Comparison of ENCODE assay signal across 8 cellular contexts in the genomic region with DNA sequence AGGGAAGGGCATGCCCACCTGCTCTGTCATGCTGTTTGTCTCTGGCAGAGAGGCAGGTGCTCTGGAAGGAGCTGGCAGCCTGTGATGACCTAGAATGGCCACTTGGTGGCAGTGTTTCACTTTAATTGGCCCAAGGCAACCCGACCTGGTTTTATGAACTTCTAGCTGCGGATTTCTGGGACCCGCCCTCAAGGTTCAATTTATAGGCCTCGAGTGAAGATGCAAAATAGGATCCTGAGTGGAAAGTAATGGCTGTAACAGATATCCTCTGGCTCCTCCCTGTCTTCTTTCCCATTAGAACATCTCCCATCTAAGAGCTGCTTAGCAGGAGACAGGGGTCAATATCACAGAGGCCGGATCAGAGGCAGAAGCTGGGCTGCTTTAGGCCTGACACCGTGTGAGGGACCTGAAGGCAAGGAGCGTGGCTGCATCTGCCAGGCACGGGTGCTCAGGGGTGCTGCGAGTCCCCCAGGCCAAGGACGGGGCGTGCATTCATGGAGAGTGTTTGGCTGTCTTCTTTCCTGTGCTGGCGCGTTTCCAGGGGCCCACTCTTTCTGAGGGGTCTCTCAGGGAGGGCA. TPM values are rescaled to one million over a fixed set of nuclear protein-coding genes. Genes with fewer than 3 reads are reported as not detected.
DNase-seq lines count a peak whose midpoint lies in the region; ATAC-seq and TF ChIP-seq lines count a peak whose summit lies in the region.

No MANE protein-coding gene starts in this region.

- peak; percentile 96 for TF ChIP-seq CTCF in neural crest cell (conservative IDR thresholded peaks at IDR 0.05)

- H3K27me3 Mint-ChIP-seq in neural crest cell (ENCODE audit: low read depth), result peaks cover 15% of the 10 kb centered on the region

- H3K9me3 Mint-ChIP-seq in neural crest cell, result no peaks in the 10 kb centered on the region

- DNase-seq in C1 segment of cervical spinal cord (lab: John Stamatoyannopoulos, UW), result peak in 13 of 14 donors; percentile 4 to 58 (median 27)
- peak; percentile 61 for DNase-seq in HT1080 (ENCODE audit: low read depth)
- peak; percentile 57 for DNase-seq in OCI-M2 (lab: John Stamatoyannopoulos, UW; ENCODE audit: unreplicated experiment)
- peak; percentile 69 to 75 for DNase-seq in activated T-cell treated with anti-CD3 and anti-CD28 coated beads, Interleukin-2, amount 50 U/mL, for 48 hours
- peak; percentile 85 for DNase-seq in fibroblast of peridontal ligament (ENCODE audit: extremely low read depth)
- DNase-seq in neural crest cell (ENCODE audit: low read depth, low spot score), result peak; percentile 76
- peak; percentile 58 for DNase-seq in stimulated activated naive CD8-positive, alpha-beta T cell treated with anti-CD3 and anti-CD28 coated beads, Interleukin-15, Interleukin-2, amounts not matched to agents 100 U/mL and 50 U/mL, for 24 hours

- peak; percentile 68 for ATAC-seq in GM19324 (IDR thresholded peaks at IDR 0.05; ENCODE audit: low FRiP score, unreplicated experiment)
- no peak for ATAC-seq in stimulated activated naive CD8-positive, alpha-beta T cell treated with anti-CD3 and anti-CD28 coated beads, Interleukin-15, Interleukin-2, amounts not matched to agents 100 U/mL and 50 U/mL, for 24 hours

- H3K4me3 Mint-ChIP-seq in neural crest cell, result no peak overlapping the region

- H3K4me1 Mint-ChIP-seq in neural crest cell, result no peaks in the 10 kb centered on the region

- H3K27ac Mint-ChIP-seq in neural crest cell (ENCODE audit: unreplicated experiment), result no peak overlapping the region

- no peaks in the 10 kb centered on the region for H3K36me3 Mint-ChIP-seq in neural crest cell (ENCODE audit: low read depth)

RNA-seq across cellular contexts. Expression of a gene that starts 56.7 kb away (rescaled TPM):
- 0.02 and 0.03 TPM in 2 replicates for total RNA-seq in HT1080 (2014; rRNA removed; shearing (Covaris generic))
- 0.11 and 0.20 TPM in 2 replicates for polyA plus RNA-seq in HT1080 (2015; cell fraction: cytosol; rRNA removed)
- polyA plus RNA-seq in HT1080 (2015; cell fraction: nucleus; rRNA removed), result 0.18 and 0.35 TPM in 2 replicates
- total RNA-seq in neural crest cell, result not detected in 2 replicates

Comparison
In these comparisons a context has a peak if more than half of its experiments do, and no peak if none do; other contexts are left out.
1. DNase-seq: peak in every context shown above with its lines; median percentile 85 in fibroblast of peridontal ligament; 76 in neural crest cell; 72 in activated T-cell treated with anti-CD3 and anti-CD28 coated beads, Interleukin-2, amount 50 U/mL, for 48 hours; 61 in HT1080; 58 in stimulated activated naive CD8-positive, alpha-beta T cell treated with anti-CD3 and anti-CD28 coated beads, Interleukin-15, Interleukin-2, amounts not matched to agents 100 U/mL and 50 U/mL, for 24 hours; 57 in OCI-M2; 27 in C1 segment of cervical spinal cord.